In the genomic region with DNA sequence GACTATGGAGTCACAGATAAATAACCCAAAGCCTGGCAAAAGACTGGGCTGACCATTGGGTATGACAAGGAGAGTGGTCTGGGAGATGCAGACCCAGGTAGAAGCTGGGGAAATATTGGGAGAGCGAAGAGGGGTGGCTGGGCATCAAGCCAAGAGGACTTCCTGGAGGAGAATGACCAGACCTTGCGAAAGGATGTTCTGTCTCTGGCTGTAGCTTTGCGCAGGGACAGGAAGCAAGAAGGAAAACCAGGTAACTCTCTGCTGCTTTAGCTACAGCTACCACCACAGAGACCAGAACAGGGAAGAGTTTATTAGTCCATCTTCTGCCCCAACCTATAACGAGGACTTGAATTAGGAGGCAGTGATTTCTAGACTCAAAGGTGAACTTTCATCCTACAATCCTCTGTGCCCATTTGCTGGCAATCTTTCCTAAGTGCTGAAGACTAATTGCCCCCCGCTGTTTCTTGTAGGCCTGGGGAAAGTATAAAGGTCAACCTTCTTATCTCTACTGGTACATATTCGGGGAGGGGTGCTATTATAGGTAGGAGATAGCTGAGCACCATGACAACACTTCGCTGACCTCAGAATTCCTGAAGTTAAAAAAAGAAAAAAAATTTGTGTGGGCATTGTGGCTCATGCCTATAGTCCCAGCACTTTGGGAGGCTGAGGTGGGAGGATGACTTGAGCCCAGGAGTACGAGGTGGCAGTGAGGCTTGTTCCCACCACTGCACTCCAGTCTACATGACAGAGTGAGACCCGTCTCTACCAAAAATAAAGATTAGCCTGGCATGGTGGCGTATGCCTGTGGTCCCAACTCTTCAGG, we compare ENCODE assay signal across 12 cellular contexts.
"Had no signal": no experiment of that assay in that cellular context is flagged by ENCODE, and none has a peak within 500 bp of the region (broad histone marks: within the 10 kb centered on the region; RNA-seq: fewer than 3 reads in every experiment).

No MANE protein-coding gene starts in this region.

- H3K27ac ChIP-seq: epithelial cell of prostate, gastroesophageal sphincter, parathyroid adenoma, tibial artery had no signal

- H3K4me3 ChIP-seq: gastroesophageal sphincter, smooth muscle cell, tibial artery had no signal

- H3K4me3 Mint-ChIP-seq: naive thymus-derived CD4-positive, alpha-beta T cell; stimulated activated effector memory CD8-positive, alpha-beta T cell treated with anti-CD3 and anti-CD28 coated beads, Interleukin-12 subunit alpha, Interleukin-12 subunit beta, amount 100 ng/mL, for 72 hours had no signal

- H3K36me3 ChIP-seq: gastroesophageal sphincter, tibial artery had no signal

- H3K27ac Mint-ChIP-seq: activated naive CD4-positive, alpha-beta T cell treated with anti-CD3 and anti-CD28 coated beads, Interleukin-2, amount 50 U/mL, for 72 hours; naive thymus-derived CD4-positive, alpha-beta T cell; stimulated activated effector memory CD8-positive, alpha-beta T cell treated with anti-CD3 and anti-CD28 coated beads, Interleukin-12 subunit alpha, Interleukin-12 subunit beta, amount 100 ng/mL, for 72 hours had no signal

- H3K27me3 ChIP-seq: gastroesophageal sphincter, tibial artery had no signal

- ATAC-seq: activated naive CD4-positive, alpha-beta T cell treated with anti-CD3 and anti-CD28 coated beads, Interleukin-2, amount 50 U/mL, for 72 hours; gastroesophageal sphincter; naive thymus-derived CD4-positive, alpha-beta T cell; SK-N-SH treated with all-trans-retinoic acid at 6 μM for 48 hours; stimulated activated effector memory CD8-positive, alpha-beta T cell treated with anti-CD3 and anti-CD28 coated beads, Interleukin-12 subunit alpha, Interleukin-12 subunit beta, amount 100 ng/mL, for 72 hours had no signal

- H3K9me3 Mint-ChIP-seq: activated naive CD4-positive, alpha-beta T cell treated with anti-CD3 and anti-CD28 coated beads, Interleukin-2, amount 50 U/mL, for 72 hours; stimulated activated effector memory CD8-positive, alpha-beta T cell treated with anti-CD3 and anti-CD28 coated beads, Interleukin-12 subunit alpha, Interleukin-12 subunit beta, amount 100 ng/mL, for 72 hours had no signal

- H3K36me3 Mint-ChIP-seq: activated naive CD4-positive, alpha-beta T cell treated with anti-CD3 and anti-CD28 coated beads, Interleukin-2, amount 50 U/mL, for 72 hours; naive thymus-derived CD4-positive, alpha-beta T cell; stimulated activated effector memory CD8-positive, alpha-beta T cell treated with anti-CD3 and anti-CD28 coated beads, Interleukin-12 subunit alpha, Interleukin-12 subunit beta, amount 100 ng/mL, for 72 hours had no signal

- H3K9me3 ChIP-seq: gastroesophageal sphincter, tibial artery had no signal

- DNase-seq: activated T-cell treated with anti-CD3 and anti-CD28 coated beads, Interleukin-2, amount 50 U/mL, for 1 hour; aorta; naive thymus-derived CD4-positive, alpha-beta T cell; T-helper 2 cell; tibial artery had no signal
